ENCODE assay signal across 15 cellular contexts in genomic region chr3:132822266-132822665, GRCh38.
"Had no signal": no experiment of that assay in that cellular context is flagged by ENCODE, and none has a peak within 500 bp of the region (broad histone marks: within the 10 kb centered on the region; RNA-seq: fewer than 3 reads in every experiment).

No MANE protein-coding gene starts in this region.

- H3K9me3 ChIP-seq: esophagus squamous epithelium, sigmoid colon had no signal

- DNase-seq: activated CD4-positive, alpha-beta memory T cell treated with anti-CD3 and anti-CD28 coated beads, Interleukin-2, amount 10 ng/mL, durations not matched to agents 7 days and 5 days; activated CD4-positive, alpha-beta T cell treated with anti-CD3 and anti-CD28 coated beads for 36 hours; activated CD8-positive, alpha-beta memory T cell treated with anti-CD3 and anti-CD28 coated beads, Interleukin-2, amount 10 ng/mL, durations not matched to agents 7 days and 5 days; activated naive CD4-positive, alpha-beta T cell; activated naive CD8-positive, alpha-beta T cell treated with anti-CD3 and anti-CD28 coated beads for 36 hours; amniotic stem cell; effector memory CD8-positive, alpha-beta T cell; esophagus squamous epithelium; foreskin melanocyte; nephron progenitor cell; nucleus accumbens; sigmoid colon; stimulated activated CD4-positive, alpha-beta T cell treated with anti-CD3 and anti-CD28 coated beads, Interleukin-12 subunit alpha, Interleukin-12 subunit beta, amount 100 ng/mL, for 4 hours; stimulated activated CD4-positive, alpha-beta T cell treated with anti-CD3 and anti-CD28 coated beads, Interleukin-1b, Interleukin-23, amount 100 ng/mL, for 48 hours had no signal

- H3K27me3 ChIP-seq: cardiac muscle cell, esophagus squamous epithelium, sigmoid colon had no signal

- H3K36me3 ChIP-seq: cardiac muscle cell, esophagus squamous epithelium, sigmoid colon had no signal

- H3K4me3 ChIP-seq: cardiac muscle cell, esophagus squamous epithelium, sigmoid colon had no signal

- H3K4me1 ChIP-seq: esophagus squamous epithelium, sigmoid colon had no signal

- H3K27ac ChIP-seq: cardiac muscle cell, esophagus squamous epithelium, sigmoid colon had no signal
